ENCODE assay signal across 23 cellular contexts in the genomic region with DNA sequence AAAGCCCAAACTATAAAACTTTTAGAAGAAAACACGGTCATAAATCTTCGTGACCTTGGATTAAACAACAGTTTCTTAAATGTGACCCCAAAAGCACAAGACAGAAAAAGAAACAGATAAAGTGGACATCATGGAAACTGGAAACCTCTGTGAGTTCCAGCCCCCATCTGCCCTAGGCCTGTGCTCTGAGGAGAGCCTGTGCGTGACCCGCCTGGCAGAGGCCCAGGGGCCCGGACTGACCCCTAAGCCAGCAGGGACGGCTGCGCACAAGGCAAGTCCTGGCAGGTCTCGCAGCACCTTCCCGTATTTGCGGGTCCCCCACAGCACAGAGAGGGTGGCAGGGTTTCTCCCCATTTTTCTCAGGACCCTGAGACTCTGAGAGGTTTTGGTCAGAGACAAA.
A peak's percentile ranks its signal among the peaks of the same experiment; 100 is the strongest.
DNase-seq lines count a peak whose midpoint lies in the region; ATAC-seq, FAIRE-seq and TF ChIP-seq lines count a peak whose summit lies in the region.
"Had no signal": no experiment of that assay in that cellular context is flagged by ENCODE, and none has a peak within 500 bp of the region (broad histone marks: within the 10 kb centered on the region; RNA-seq: fewer than 3 reads in every experiment).

No MANE protein-coding gene starts in this region.

- ATAC-seq in HepG2, result no peak
- ATAC-seq in GM18511 (IDR thresholded peaks at IDR 0.05; ENCODE audit: unreplicated experiment), result no peak
- ATAC-seq: K562 had no signal

- TF ChIP-seq POLR2A in HepG2 (IDR thresholded peaks at IDR 0.05; ENCODE audit: insufficient read depth in 1 of 2, low read depth in 2 of 2, low read length in 2 of 2) (no peak), ovary (IDR thresholded peaks at IDR 0.05) (no peak), vagina (IDR thresholded peaks at IDR 0.05) (no peak)

- WGBS in liver, result 66% methylated on average over 10 of the region's 10 CpGs
- WGBS in HepG2 (ENCODE audit: low lambda C conversion rate), result 99% methylated on average over 7 of the region's 10 CpGs
- WGBS in ovary, 3 donors, result 40 to 45% (median 41%) methylated on average over 10 of the region's 10 CpGs

- no peaks in the 10 kb centered on the region for H4K20me1 ChIP-seq in HepG2 (ENCODE audit: insufficient read depth, low read length)

- POLR2A ChIA-PET in HepG2 (lab: Yijun Ruan, JAX), result no interaction called here

- H3K27ac ChIP-seq in liver (ENCODE audit: low read depth in 1 of 2, low read length in 2 of 2) (no peak overlapping the region), HepG2 (ENCODE audit: extremely low read length, insufficient read depth, low read length) (no peak overlapping the region), ovary (peak overlapping the region; percentile 1 to 87), vagina (peak overlapping the region; percentile 81)
- H3K27ac ChIP-seq: BLaER1 treated with 17β-estradiol and CSF1 and Interleukin-3, amounts not matched to agents 10 nM and 100 nM had no signal

- H3K27me3 ChIP-seq in liver (ENCODE audit: control insufficient read depth in 4 of 4, insufficient read depth in 4 of 4, low read length in 3 of 4) (no peaks in the 10 kb centered on the region), HepG2 (ENCODE audit: control insufficient read depth in 1 of 2, insufficient read depth in 2 of 2, low read length in 2 of 2) (no peaks in the 10 kb centered on the region), ovary (no peaks in the 10 kb centered on the region), vagina (no peaks in the 10 kb centered on the region)
- H3K27me3 ChIP-seq: BLaER1 treated with 17β-estradiol and CSF1 and Interleukin-3, amounts not matched to agents 10 nM and 100 nM had no signal

- TF ChIP-seq EP300 in HepG2 (IDR thresholded peaks at IDR 0.05; ENCODE audit: low read depth in 2 of 2, low read length in 2 of 2) (no peak), HepG2 (CRISPR knock-in tag; IDR thresholded peaks at IDR 0.05; ENCODE audit: borderline replicate concordance) (no peak), ovary (IDR thresholded peaks at IDR 0.05) (no peak)

- H3K36me3 ChIP-seq in liver (ENCODE audit: control insufficient read depth in 4 of 4, insufficient read depth in 3 of 4, low read depth in 1 of 4, low read length in 3 of 4) (no peaks in the 10 kb centered on the region), HepG2 (replicated peaks in 1 of 2; ENCODE audit: control insufficient read depth in 1 of 2, insufficient read depth in 2 of 2, low read length in 2 of 2) (0 out of 5 replicates have a peak, but pooled peaks cover 0 to 2% of the 10 kb centered on the region in 2 experiments), ovary (no peaks in the 10 kb centered on the region), vagina (no peaks in the 10 kb centered on the region)

- H3K4me1 ChIP-seq in liver (ENCODE audit: control insufficient read depth in 4 of 4, insufficient read depth in 4 of 4, low read length in 3 of 4) (peaks cover 3 to 25% (median 16%) of the 10 kb centered on the region in 4 donors), HepG2 (ENCODE audit: insufficient read depth, low read length) (peaks cover 43% of the 10 kb centered on the region), ovary (ENCODE audit: insufficient read depth) (peaks cover 11% of the 10 kb centered on the region), vagina (peaks cover 52% of the 10 kb centered on the region)

- CTCF ChIA-PET in HepG2 (lab: Yijun Ruan, JAX; ENCODE audit: low intra/inter-chr PET ratio, low total read pairs), result no interaction called here

- intact Hi-C loops in HepG2 (cut with micrococcal nuclease; ENCODE audit: unreplicated experiment), result no loop called here
- intact Hi-C loops in ovary (cut with DNase I), result no loop called here
- intact Hi-C loops in vagina (cut with DNase I), result no loop called here
- intact Hi-C loops in posterior vena cava (cut with DNase I), result no loop called here

- H3K79me2 ChIP-seq in HepG2 (ENCODE audit: insufficient read depth, low read length), result no peaks in the 10 kb centered on the region

- in situ Hi-C loops in HepG2 (cut with HindIII; ENCODE audit: extremely low pct_ligation_motif_present, low pct_unique_long_range_greater_than_20kb), result no loop called here

- no peak for DNase-seq in HepG2 (ENCODE audit: low spot score)
- peak; percentile 65 for DNase-seq in left kidney (ENCODE audit: low read depth, low spot score)
- DNase-seq in ovary, result peak; percentile 62 to 87 (median 77)
- DNase-seq in vagina (ENCODE audit: extremely low spot score in 2 of 2), result no peak
- DNase-seq in iPS-NIHi7 (ENCODE audit: extremely low spot score), result no peak
- no peak for DNase-seq in posterior vena cava (ENCODE audit: low spot score)
- DNase-seq: CD4-positive, alpha-beta memory T cell; COR-L47; DMS53; GOT3; Kasumi-1; NCI-H1092 treated with DMSO at 0.1 percent for 48 hours; NCI-H1436; NCI-H187; NCI-H524 treated with DMSO at 0.1 percent for 48 hours; NCI-H774 had no signal

- no peak overlapping the region for H2AFZ ChIP-seq in HepG2 (ENCODE audit: low read length)

- no peak for TF ChIP-seq CTCF in liver (IDR thresholded peaks at IDR 0.05; ENCODE audit: low read depth, low read length, missing input control)
- no peak for TF ChIP-seq CTCF in HepG2 (CRISPR knock-in tag; IDR thresholded peaks at IDR 0.05)
- TF ChIP-seq CTCF in ovary (IDR thresholded peaks at IDR 0.05), result no peak
- TF ChIP-seq CTCF in vagina (IDR thresholded peaks at IDR 0.05), result no peak

- no TSS peak for BruUV-seq in HepG2 (replicated peaks; lab: Mats Ljungman, UMichigan)

- no peak for FAIRE-seq in HepG2 (lab: Jason Lieb, UNC)
- FAIRE-seq: A204.1, GM18507, K562, RCC 7860 had no signal

- no peak overlapping the region for H3K9ac ChIP-seq in liver (ENCODE audit: low read depth in 1 of 2, low read length in 2 of 2)
- H3K9ac ChIP-seq in HepG2 (ENCODE audit: insufficient read depth, low read depth, low read length), result no peak overlapping the region
- H3K9ac ChIP-seq: BLaER1 treated with 17β-estradiol and CSF1 and Interleukin-3, amounts not matched to agents 10 nM and 100 nM had no signal

- no peak overlapping the region for H3K4me3 ChIP-seq in liver (ENCODE audit: low read depth in 1 of 3, low read length in 3 of 3)
- no peak overlapping the region for H3K4me3 ChIP-seq in HepG2 (replicated peaks in 1 of 3; ENCODE audit: insufficient read depth in 1 of 3, low read depth in 2 of 3, low read length in 3 of 3)
- H3K4me3 ChIP-seq in ovary, result no peak overlapping the region
- H3K4me3 ChIP-seq in vagina, result no peak overlapping the region
- H3K4me3 ChIP-seq: BLaER1 treated with 17β-estradiol and CSF1 and Interleukin-3, amounts not matched to agents 10 nM and 100 nM; K562 had no signal

- TF ChIP-seq RAD21 in liver (IDR thresholded peaks at IDR 0.05) (no peak), HepG2 (CRISPR knock-in tag; IDR thresholded peaks at IDR 0.05) (no peak)

- H3K9me3 ChIP-seq in liver (ENCODE audit: control insufficient read depth in 4 of 4, low read length in 3 of 4) (no peaks in the 10 kb centered on the region), HepG2 (ENCODE audit: low read length) (no peaks in the 10 kb centered on the region), ovary (no peaks in the 10 kb centered on the region), vagina (no peaks in the 10 kb centered on the region)
- H3K9me3 ChIP-seq: BLaER1 treated with 17β-estradiol and CSF1 and Interleukin-3, amounts not matched to agents 10 nM and 100 nM had no signal

- no peak overlapping the region for H3K4me2 ChIP-seq in HepG2 (ENCODE audit: low read depth, low read length)
- H3K4me2 ChIP-seq: BLaER1 treated with 17β-estradiol and CSF1 and Interleukin-3, amounts not matched to agents 10 nM and 100 nM had no signal

TF ChIP-seq in liver, 16 proteins besides CTCF, POLR2A, EP300 and RAD21:
- TF ChIP-seq NR2F2 (IDR thresholded peaks at IDR 0.05) (peak; percentile 62), RXRA (IDR thresholded peaks at IDR 0.05) (peak; percentile 39 to 67), TAF1 (conservative IDR thresholded peaks at IDR 0.05) (no peak), SP1 (IDR thresholded peaks at IDR 0.05) (peak; percentile 26)

TF ChIP-seq in HepG2, 621 proteins besides CTCF, POLR2A, EP300 and RAD21 (continues in another document):
- TF ChIP-seq ZNF563 (CRISPR knock-in tag; IDR thresholded peaks at IDR 0.05) (no peak), ZBTB7B (CRISPR knock-in tag; IDR thresholded peaks at IDR 0.05) (no peak), BCL6 (CRISPR knock-in tag; IDR thresholded peaks at IDR 0.05) (no peak), KLF16 (CRISPR knock-in tag; IDR thresholded peaks at IDR 0.05) (no peak), POLR2G (IDR thresholded peaks at IDR 0.05; ENCODE audit: low read depth, low read length) (no peak), DMAP1 (CRISPR knock-in tag; IDR thresholded peaks at IDR 0.05) (no peak), ZFP82 (CRISPR knock-in tag; IDR thresholded peaks at IDR 0.05; ENCODE audit: borderline replicate concordance) (no peak), SRY (CRISPR knock-in tag; IDR thresholded peaks at IDR 0.05) (no peak), NCOR1 (IDR thresholded peaks at IDR 0.05; ENCODE audit: borderline replicate concordance, low read length) (no peak), NBN (conservative IDR thresholded peaks at IDR 0.05) (no peak), TARDBP (CRISPR knock-in tag; IDR thresholded peaks at IDR 0.05) (no peak)
- TF ChIP-seq, protein P1, sequence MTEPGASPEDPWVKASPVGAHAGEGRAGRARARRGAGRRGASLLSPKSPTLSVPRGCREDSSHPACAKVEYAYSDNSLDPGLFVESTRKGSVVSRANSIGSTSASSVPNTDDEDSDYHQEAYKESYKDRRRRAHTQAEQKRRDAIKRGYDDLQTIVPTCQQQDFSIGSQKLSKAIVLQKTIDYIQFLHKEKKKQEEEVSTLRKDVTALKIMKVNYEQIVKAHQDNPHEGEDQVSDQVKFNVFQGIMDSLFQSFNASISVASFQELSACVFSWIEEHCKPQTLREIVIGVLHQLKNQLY (CRISPR knock-in tag; IDR thresholded peaks at IDR 0.05), result no peak
- TF ChIP-seq, protein P2, sequence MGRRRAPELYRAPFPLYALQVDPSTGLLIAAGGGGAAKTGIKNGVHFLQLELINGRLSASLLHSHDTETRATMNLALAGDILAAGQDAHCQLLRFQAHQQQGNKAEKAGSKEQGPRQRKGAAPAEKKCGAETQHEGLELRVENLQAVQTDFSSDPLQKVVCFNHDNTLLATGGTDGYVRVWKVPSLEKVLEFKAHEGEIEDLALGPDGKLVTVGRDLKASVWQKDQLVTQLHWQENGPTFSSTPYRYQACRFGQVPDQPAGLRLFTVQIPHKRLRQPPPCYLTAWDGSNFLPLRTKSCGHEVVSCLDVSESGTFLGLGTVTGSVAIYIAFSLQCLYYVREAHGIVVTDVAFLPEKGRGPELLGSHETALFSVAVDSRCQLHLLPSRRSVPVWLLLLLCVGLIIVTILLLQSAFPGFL (CRISPR knock-in tag; IDR thresholded peaks at IDR 0.05), result no peak

Comparison
In these comparisons a context has a peak if more than half of its experiments do, and no peak if none do; other contexts are left out.
1. H3K27ac ChIP-seq: peak in ovary (2 of 2) and vagina (single experiment); none in liver (0 of 2) and HepG2 (single experiment).
2. DNase-seq: peak in left kidney (single experiment) and ovary (5 of 5); none in HepG2 (single experiment), vagina (0 of 2), iPS-NIHi7 (single experiment) and posterior vena cava (single experiment).